ENCODE assay signal across 9 cellular contexts in genomic region chr14:91378945-91379932, GRCh38. TPM values are rescaled to one million over a fixed set of nuclear protein-coding genes. Genes with fewer than 3 reads are reported as not detected.
DNase-seq lines count a peak whose midpoint lies in the region; FAIRE-seq and TF ChIP-seq lines count a peak whose summit lies in the region.
"Had no signal": no experiment of that assay in that cellular context is flagged by ENCODE, and none has a peak within 500 bp of the region (broad histone marks: within the 10 kb centered on the region; RNA-seq: fewer than 3 reads in every experiment).

No MANE protein-coding gene starts in this region.

- H3K36me3 ChIP-seq in liver (ENCODE audit: control insufficient read depth in 4 of 4, insufficient read depth in 3 of 4, low read depth in 1 of 4, low read length in 3 of 4) (no peaks in the 10 kb centered on the region), SJCRH30 (no peaks in the 10 kb centered on the region)

- no peaks in the 10 kb centered on the region for H3K9me3 Mint-ChIP-seq in CD14-positive monocyte
- H3K9me3 Mint-ChIP-seq in activated CD4-positive, alpha-beta memory T cell treated with anti-CD3 and anti-CD28 coated beads for 36 hours: no peaks in the 10 kb centered on the region

- H3K27me3 ChIP-seq in HL-60 (ENCODE audit: insufficient read depth, poor library complexity, severe bottlenecking): no peaks in the 10 kb centered on the region
- no peaks in the 10 kb centered on the region for H3K27me3 ChIP-seq in liver (ENCODE audit: control insufficient read depth in 4 of 4, insufficient read depth in 4 of 4, low read length in 3 of 4)
- no peaks in the 10 kb centered on the region for H3K27me3 ChIP-seq in SJCRH30

- H3K27me3 Mint-ChIP-seq in CD14-positive monocyte (ENCODE audit: low read depth in 3 of 3): peaks cover 0 to 2% (median 0%) of the 10 kb centered on the region in 3 donors
- H3K27me3 Mint-ChIP-seq in activated CD4-positive, alpha-beta memory T cell treated with anti-CD3 and anti-CD28 coated beads for 36 hours: no peaks in the 10 kb centered on the region

- peak overlapping the region; percentile 92 to 98 (median 97) for H3K27ac Mint-ChIP-seq in CD14-positive monocyte
- H3K27ac Mint-ChIP-seq in activated CD4-positive, alpha-beta memory T cell treated with anti-CD3 and anti-CD28 coated beads for 36 hours: peak overlapping the region; percentile 49

- TF ChIP-seq CTCF in CD14-positive monocyte (IDR thresholded peaks at IDR 0.05) (no peak), HL-60 (IDR thresholded peaks at IDR 0.05; ENCODE audit: insufficient read depth, low read length) (no peak), liver (IDR thresholded peaks at IDR 0.05; ENCODE audit: low read depth, low read length, missing input control) (no peak)

- H3K4me1 Mint-ChIP-seq in CD14-positive monocyte: peaks cover 97% of the 10 kb centered on the region
- H3K4me1 Mint-ChIP-seq in activated CD4-positive, alpha-beta memory T cell treated with anti-CD3 and anti-CD28 coated beads for 36 hours (ENCODE audit: low read depth): peaks cover 98% of the 10 kb centered on the region

- POLR2A ChIA-PET in activated CD4-positive, alpha-beta memory T cell treated with anti-CD3 and anti-CD28 coated beads for 36 hours (lab: Charles Lee): interaction anchor here (0.8 to 1.3 kb wide), 4 partner anchors 11 to 38 kb away, joined by 3 to 4 read pairs (median 3); partner anchors contain the start of gene CCDC88C

- DNase-seq in CD14-positive monocyte (ENCODE audit: low spot score): peak; percentile 78
- peak in 1 of 2 experiments; percentile 36 for DNase-seq in HL-60 (ENCODE audit: low read depth in 1 of 2, low spot score in 1 of 2)
- no peak for DNase-seq in activated CD4-positive, alpha-beta memory T cell treated with anti-CD3 and anti-CD28 coated beads for 36 hours
- no peak for DNase-seq in urothelium cell line (ENCODE audit: low spot score)
- no peak for DNase-seq in foreskin melanocyte
- no peak for DNase-seq in NCI-H1436 treated with DMSO at 0.1 percent for 48 hours (lab: John Stamatoyannopoulos, UW)
- no peak for DNase-seq in SJCRH30
- DNase-seq: NCI-H774 had no signal

- no peak overlapping the region for H3K9ac ChIP-seq in liver (ENCODE audit: low read depth in 1 of 2, low read length in 2 of 2)

- peak overlapping the region; percentile 43 to 63 for H3K4me3 Mint-ChIP-seq in CD14-positive monocyte
- H3K4me3 Mint-ChIP-seq in activated CD4-positive, alpha-beta memory T cell treated with anti-CD3 and anti-CD28 coated beads for 36 hours: no peak overlapping the region

- 85% methylated on average over 24 of the region's 24 CpGs for WGBS in liver

- no peak for TF ChIP-seq RAD21 in liver (IDR thresholded peaks at IDR 0.05)

- FAIRE-seq in urothelium cell line (lab: Jason Lieb, UNC): no peak

- intact Hi-C loops in CD14-positive monocyte (cut with micrococcal nuclease): loop anchor here in 1 of 2 donors (2.0 kb wide), 1 partner anchor 18 kb away; no protein-coding TSS in a partner anchor
- intact Hi-C loops in activated CD4-positive, alpha-beta memory T cell treated with anti-CD3 and anti-CD28 coated beads for 36 hours (cut with micrococcal nuclease): loop anchor here (1.0 to 2.0 kb wide), 4 partner anchors 9 to 56 kb away; no protein-coding TSS in a partner anchor

- peaks cover 55 to 72% of the 10 kb centered on the region in 2 donors for H3K36me3 Mint-ChIP-seq in CD14-positive monocyte
- peaks cover 12% of the 10 kb centered on the region for H3K36me3 Mint-ChIP-seq in activated CD4-positive, alpha-beta memory T cell treated with anti-CD3 and anti-CD28 coated beads for 36 hours

- no peaks in the 10 kb centered on the region for H3K9me3 ChIP-seq in liver (ENCODE audit: control insufficient read depth in 4 of 4, low read length in 3 of 4)
- no peaks in the 10 kb centered on the region for H3K9me3 ChIP-seq in SJCRH30 (replicated peaks)

- peak overlapping the region; percentile 8; the same call in 1 of the 2 replicates for H3K27ac ChIP-seq in HL-60 (replicated peaks)
- no peak overlapping the region for H3K27ac ChIP-seq in liver (ENCODE audit: low read depth in 1 of 2, low read length in 2 of 2)
- H3K27ac ChIP-seq in SJCRH30: no peak overlapping the region

- CTCF ChIA-PET in activated CD4-positive, alpha-beta memory T cell treated with anti-CD3 and anti-CD28 coated beads for 36 hours (lab: Charles Lee): interaction anchor here (0.7 to 3.2 kb wide), 10 partner anchors 9 to 56 kb away, joined by 3 to 25 read pairs (median 8); no protein-coding TSS in a partner anchor

- peaks cover 0 to 22% (median 10%) of the 10 kb centered on the region in 4 donors for H3K4me1 ChIP-seq in liver (ENCODE audit: control insufficient read depth in 4 of 4, insufficient read depth in 4 of 4, low read length in 3 of 4)
- H3K4me1 ChIP-seq in SJCRH30: peaks cover 51% of the 10 kb centered on the region

- H3K4me3 ChIP-seq in HL-60 (replicated peaks; ENCODE audit: insufficient read depth, low read length) (no peak overlapping the region), liver (ENCODE audit: low read depth in 1 of 3, low read length in 3 of 3) (no peak overlapping the region), SJCRH30 (no peak overlapping the region)

TF ChIP-seq in liver, 16 proteins besides CTCF, POLR2A, EP300 and RAD21:
- TF ChIP-seq RXRA (IDR thresholded peaks at IDR 0.05): no peak
- TF ChIP-seq FOXA1 (IDR thresholded peaks at IDR 0.05): no peak
- no peak for TF ChIP-seq REST (IDR thresholded peaks at IDR 0.05)
- TF ChIP-seq HNF4A (conservative IDR thresholded peaks at IDR 0.05): no peak
- no peak for TF ChIP-seq SP1 (IDR thresholded peaks at IDR 0.05)
- no peak for TF ChIP-seq ZBTB33 (IDR thresholded peaks at IDR 0.05)
- peak; percentile 53 for TF ChIP-seq NR2F2 (IDR thresholded peaks at IDR 0.05)
- no peak for TF ChIP-seq GABPA (IDR thresholded peaks at IDR 0.05 in 1 of 2, conservative IDR thresholded peaks at IDR 0.05 in 1 of 2)

RNA-seq across cellular contexts. Expression of gene CCDC88C, which starts 38.4 kb away (rescaled TPM):
- polyA plus RNA-seq in CD14-positive monocyte (10 to 100 TPM; 11.6 to 12.3 TPM), liver (1 to 10 TPM; 1.3 to 1.5 TPM)
- total RNA-seq in activated CD4-positive, alpha-beta memory T cell treated with anti-CD3 and anti-CD28 coated beads for 36 hours: 10 to 100 TPM; 73.0 to 74.7 TPM
- total RNA-seq in liver: 10 to 100 TPM in 1 of 2 donors, 1 to 10 TPM in 1; 6.4 to 10.8 TPM
- 8.9 TPM in 2 replicates for total RNA-seq in SJCRH30 (2014; rRNA removed; shearing (Covaris generic))
